ENCODE assay signal across 1 cellular context in genomic region chr22:42562684-42563083, GRCh38.
TF ChIP-seq lines count a peak whose summit lies in the region.

No MANE protein-coding gene starts in this region.

TF ChIP-seq in K562, 482 proteins besides CTCF, POLR2A, EP300 and RAD21:
- no peak for TF ChIP-seq POLR3G (IDR thresholded peaks at IDR 0.05; ENCODE audit: extremely low read depth, insufficient read length, insufficient replicate concordance)
- TF ChIP-seq NFIC (IDR thresholded peaks at IDR 0.05), result peak; percentile 70
